Comparison of ENCODE assay signal across 23 cellular contexts in genomic region chr6:78561015-78561414, GRCh38.
DNase-seq lines count a peak whose midpoint lies in the region; ATAC-seq, FAIRE-seq and TF ChIP-seq lines count a peak whose summit lies in the region.
"Had no signal": no experiment of that assay in that cellular context is flagged by ENCODE, and none has a peak within 500 bp of the region (broad histone marks: within the 10 kb centered on the region; RNA-seq: fewer than 3 reads in every experiment).

No MANE protein-coding gene starts in this region.

- no peak overlapping the region for H3K27ac Mint-ChIP-seq in astrocyte (ENCODE audit: unreplicated experiment)
- H3K27ac Mint-ChIP-seq in activated CD4-positive, alpha-beta T cell treated with anti-CD3 and anti-CD28 coated beads for 36 hours = no peak overlapping the region
- H3K27ac Mint-ChIP-seq: CD4-positive, CD25-positive, alpha-beta regulatory T cell had no signal

- FAIRE-seq in astrocyte (lab: Jason Lieb, UNC) = no peak
- FAIRE-seq: GM12891 had no signal

- no peak overlapping the region for H3K27ac ChIP-seq in astrocyte (ENCODE audit: low read depth, low read length)

- POLR2A ChIA-PET in activated CD4-positive, alpha-beta T cell treated with anti-CD3 and anti-CD28 coated beads for 36 hours (lab: Charles Lee) = no interaction called here

- H3K4me2 ChIP-seq in astrocyte (ENCODE audit: low read length) = no peak overlapping the region

- CTCF ChIA-PET in activated CD4-positive, alpha-beta T cell treated with anti-CD3 and anti-CD28 coated beads for 36 hours (lab: Charles Lee) = no interaction called here

- H4K20me1 ChIP-seq in astrocyte (ENCODE audit: insufficient read depth, low read length) = no peaks in the 10 kb centered on the region

- no peak for ATAC-seq in activated CD4-positive, alpha-beta T cell treated with anti-CD3 and anti-CD28 coated beads for 36 hours
- ATAC-seq in left cardiac atrium = no peak
- ATAC-seq: HCT116, Panc1 had no signal

- no peak overlapping the region for H3K9ac ChIP-seq in astrocyte (ENCODE audit: low read length)

- H3K4me1 ChIP-seq in astrocyte (ENCODE audit: insufficient read depth, low read length) = peaks cover 3% of the 10 kb centered on the region

- intact Hi-C loops in activated CD4-positive, alpha-beta T cell treated with anti-CD3 and anti-CD28 coated beads for 36 hours (cut with DNase I, micrococcal nuclease) = no loop called here
- intact Hi-C loops in left cardiac atrium (cut with DNase I) = no loop called here

- DNase-seq in HT1080 (ENCODE audit: low read depth) = peak; percentile 33
- peak; percentile 17 for DNase-seq in astrocyte (ENCODE audit: low read depth)
- peak; percentile 2 for DNase-seq in epithelial cell of esophagus (ENCODE audit: low read depth)
- peak; percentile 4 for DNase-seq in pulmonary artery endothelial cell (ENCODE audit: low read depth, low spot score)
- no peak for DNase-seq in activated CD4-positive, alpha-beta T cell treated with anti-CD3 and anti-CD28 coated beads for 36 hours
- DNase-seq in left cardiac atrium = no peak
- DNase-seq in SIG-M5 (lab: John Stamatoyannopoulos, UW) = no peak
- no peak for DNase-seq in SKM-1 (lab: John Stamatoyannopoulos, UW; ENCODE audit: unreplicated experiment)
- DNase-seq: CD4-positive, CD25-positive, alpha-beta regulatory T cell; COR-L47; DMS79; GOT3; Kasumi-1; NCI-H1092; NCI-H146; NCI-H2029 treated with DMSO at 0.1 percent for 48 hours; NCI-H345; NCI-H524; NCI-H774; NK-92 treated with Interleukin-12 subunit alpha and Interleukin-12 subunit beta, amount 100 ng/mL, for 24 hours had no signal

- H3K9me3 Mint-ChIP-seq in astrocyte (ENCODE audit: unreplicated experiment) = peaks cover 2% of the 10 kb centered on the region
- peaks cover 7% of the 10 kb centered on the region for H3K9me3 Mint-ChIP-seq in activated CD4-positive, alpha-beta T cell treated with anti-CD3 and anti-CD28 coated beads for 36 hours (ENCODE audit: low read depth)

- no peaks in the 10 kb centered on the region for H3K9me3 ChIP-seq in astrocyte (ENCODE audit: insufficient read depth, low read depth, low read length)

- H3K36me3 ChIP-seq in astrocyte (ENCODE audit: insufficient read depth, low read length) = no peaks in the 10 kb centered on the region

- H3K4me1 Mint-ChIP-seq in astrocyte (ENCODE audit: low read depth, unreplicated experiment) = peaks cover 10% of the 10 kb centered on the region
- H3K4me1 Mint-ChIP-seq in activated CD4-positive, alpha-beta T cell treated with anti-CD3 and anti-CD28 coated beads for 36 hours = no peaks in the 10 kb centered on the region
- H3K4me1 Mint-ChIP-seq: CD4-positive, CD25-positive, alpha-beta regulatory T cell had no signal

- no peaks in the 10 kb centered on the region for H3K27me3 ChIP-seq in astrocyte (ENCODE audit: insufficient read depth, low read length)

- H3K4me3 Mint-ChIP-seq in astrocyte (ENCODE audit: unreplicated experiment) = no peak overlapping the region
- H3K4me3 Mint-ChIP-seq in activated CD4-positive, alpha-beta T cell treated with anti-CD3 and anti-CD28 coated beads for 36 hours = no peak overlapping the region
- H3K4me3 Mint-ChIP-seq: CD4-positive, CD25-positive, alpha-beta regulatory T cell had no signal

- no peaks in the 10 kb centered on the region for H3K27me3 Mint-ChIP-seq in astrocyte (ENCODE audit: low read depth, unreplicated experiment)
- H3K27me3 Mint-ChIP-seq in activated CD4-positive, alpha-beta T cell treated with anti-CD3 and anti-CD28 coated beads for 36 hours = no peaks in the 10 kb centered on the region
- H3K27me3 Mint-ChIP-seq: CD4-positive, CD25-positive, alpha-beta regulatory T cell had no signal

- H3K79me2 ChIP-seq in astrocyte (ENCODE audit: insufficient read depth, low read length) = peaks cover 1% of the 10 kb centered on the region

- no peak overlapping the region for H3K4me3 ChIP-seq in astrocyte (ENCODE audit: insufficient read depth, low read depth, low read length)
- no peak overlapping the region for H3K4me3 ChIP-seq in epithelial cell of esophagus (ENCODE audit: low read length)

- H2AFZ ChIP-seq in astrocyte (ENCODE audit: low read depth, low read length) = no peak overlapping the region

- TF ChIP-seq CTCF in astrocyte (IDR thresholded peaks at IDR 0.05; ENCODE audit: insufficient read depth, low read depth, low read length) (no peak), epithelial cell of esophagus (IDR thresholded peaks at IDR 0.05; ENCODE audit: insufficient read depth, low read depth, low read length, missing control alignments) (no peak)

- no peaks in the 10 kb centered on the region for H3K36me3 Mint-ChIP-seq in astrocyte (ENCODE audit: low read depth, unreplicated experiment)
- no peaks in the 10 kb centered on the region for H3K36me3 Mint-ChIP-seq in activated CD4-positive, alpha-beta T cell treated with anti-CD3 and anti-CD28 coated beads for 36 hours (ENCODE audit: low read depth)
- H3K36me3 Mint-ChIP-seq: CD4-positive, CD25-positive, alpha-beta regulatory T cell had no signal

Comparison
In these comparisons a context has a peak if more than half of its experiments do, and no peak if none do; other contexts are left out.
1. DNase-seq: peak in HT1080 (single experiment), astrocyte (single experiment), epithelial cell of esophagus (single experiment) and pulmonary artery endothelial cell (single experiment); none in activated CD4-positive, alpha-beta T cell treated with anti-CD3 and anti-CD28 coated beads for 36 hours (single experiment), left cardiac atrium (single experiment), SIG-M5 (single experiment) and SKM-1 (single experiment).